ENCODE assay signal across 8 cellular contexts in the genomic region with DNA sequence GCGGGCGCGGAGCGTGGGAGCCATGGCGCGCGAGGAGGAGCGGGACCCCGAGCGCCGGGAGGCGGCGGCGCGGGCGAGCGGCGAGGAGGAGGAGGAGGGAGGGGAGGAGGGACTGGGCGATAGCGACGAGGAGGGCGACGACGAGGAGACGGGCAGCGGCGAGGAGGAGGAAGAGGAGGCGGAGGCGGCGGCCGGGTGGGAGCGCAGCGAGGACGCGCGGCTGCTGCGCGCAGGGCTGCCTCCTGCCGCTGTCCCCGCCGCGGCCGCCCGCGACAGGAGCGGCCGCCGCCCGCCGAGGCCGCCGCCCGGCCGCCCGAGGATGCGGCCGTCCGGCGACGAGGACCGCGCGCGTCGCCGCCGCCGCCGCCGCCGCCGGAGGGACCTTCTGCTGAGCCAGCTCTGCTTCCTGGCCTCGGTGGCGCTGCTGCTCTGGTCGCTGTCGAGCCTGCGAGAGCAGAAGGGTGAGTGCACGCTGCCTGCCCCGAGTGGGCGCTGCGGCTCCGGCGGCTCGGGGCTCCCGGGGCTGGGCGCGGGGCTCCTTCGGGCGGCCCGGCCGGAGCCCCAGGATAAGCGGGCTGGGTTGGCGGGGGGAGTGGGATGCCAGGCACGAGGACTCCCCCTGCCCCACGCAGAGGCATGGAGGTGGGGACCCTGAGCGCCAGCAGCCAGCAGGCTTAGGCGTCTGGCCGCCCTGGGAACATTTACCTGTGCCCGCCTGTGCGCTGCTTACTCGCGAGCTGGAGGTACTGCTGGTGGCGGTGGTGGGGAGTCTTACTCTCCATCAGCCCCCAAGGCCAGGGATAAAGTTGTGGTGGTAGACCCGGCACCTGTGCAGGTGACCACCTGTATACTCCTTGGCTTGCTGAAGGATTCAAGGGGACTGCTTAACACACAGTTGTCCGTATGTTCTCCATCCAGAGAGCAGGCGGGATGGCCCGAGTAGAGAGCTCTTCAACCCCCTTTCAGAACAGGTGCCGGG. TPM values are rescaled to one million over a fixed set of nuclear protein-coding genes. Genes with fewer than 3 reads are reported as not detected.
A peak's percentile ranks its signal among the peaks of the same experiment; 100 is the strongest.
DNase-seq lines count a peak whose midpoint lies in the region; ATAC-seq and TF ChIP-seq lines count a peak whose summit lies in the region.

Gene SLC24A3, plus strand, starts transcription at position 119 of the 979 bp plus-strand sequence.

- TF ChIP-seq CTCF in AG10803 (conservative IDR thresholded peaks at IDR 0.05; ENCODE audit: low read length) (peak; percentile 15; the same call in 1 of the 2 replicates), GM13976 (IDR thresholded peaks at IDR 0.05; ENCODE audit: borderline replicate concordance, control extremely low read depth, extremely low read depth, insufficient read depth, missing control alignments) (no peak), NB4 (IDR thresholded peaks at IDR 0.05; ENCODE audit: low read depth, low read length) (peak; percentile 42), heart right ventricle (IDR thresholded peaks at IDR 0.05) (peak in 8 of 9 donors; percentile 22 to 65 (median 44)), ovary (IDR thresholded peaks at IDR 0.05) (peak; percentile 23 to 75 (median 74))

- peak within 1 kb of the TSS; percentile 39 for H3K9ac ChIP-seq in adipocyte (ENCODE audit: low read length)

- H3K4me3 ChIP-seq in AG10803 (ENCODE audit: low read length) (peak within 1 kb of the TSS; percentile 33; the same call in 1 of the 2 replicates), NB4 (ENCODE audit: low read depth, low read length) (peak within 1 kb of the TSS; percentile 67), adipocyte (ENCODE audit: low read length) (peak within 1 kb of the TSS; percentile 74), heart right ventricle (peak within 1 kb of the TSS; percentile 7 to 59 (median 49)), ovary (peak within 1 kb of the TSS; percentile 78)

- H3K4me1 ChIP-seq in adipocyte (ENCODE audit: control insufficient read depth, insufficient read depth, low read length) (peaks cover 19% of the 10 kb centered on the region), heart right ventricle (peaks cover 0 to 14% (median 8%) of the 10 kb centered on the region in 9 donors), ovary (ENCODE audit: insufficient read depth) (peaks cover 9% of the 10 kb centered on the region)

- no peaks in the 10 kb centered on the region for H3K36me3 ChIP-seq in adipocyte (ENCODE audit: control insufficient read depth, insufficient read depth, low read length, severe bottlenecking)
- no peaks in the 10 kb centered on the region for H3K36me3 ChIP-seq in heart right ventricle
- H3K36me3 ChIP-seq in ovary: no peaks in the 10 kb centered on the region

- TF ChIP-seq POLR2A in NB4 (IDR thresholded peaks at IDR 0.05; ENCODE audit: extremely low read depth, insufficient read length) (no peak), ovary (IDR thresholded peaks at IDR 0.05) (no peak)

- 2 to 5% methylated on average over 52 to 108 of the region's 108 CpGs for WGBS in heart right ventricle, 2 donors
- 1% methylated on average over 60 to 106 of the region's 108 CpGs for WGBS in ovary, 3 donors

- no peaks in the 10 kb centered on the region for H3K9me3 ChIP-seq in adipocyte (ENCODE audit: control insufficient read depth, low read length)
- H3K9me3 ChIP-seq in heart right ventricle: no peaks in the 10 kb centered on the region
- no peaks in the 10 kb centered on the region for H3K9me3 ChIP-seq in ovary

- in situ Hi-C loops in GM13976 (cut with MboI; ENCODE audit: low sequenced_read_pairs, unreplicated experiment): loop anchor here (25.0 kb wide), 2 partner anchors 449 to 576 kb away; no protein-coding TSS in a partner anchor

- peak; percentile 31 for DNase-seq in AG10803 (ENCODE audit: low read depth)
- peak; percentile 73 for DNase-seq in GM13976 (ENCODE audit: low spot score)
- DNase-seq in NB4 (ENCODE audit: low read depth): peak; percentile 91
- peak; percentile 78 for DNase-seq in adipocyte (ENCODE audit: low read depth)
- DNase-seq in heart right ventricle: peak; percentile 54 to 77
- DNase-seq in ovary: peak; percentile 82 to 86 (median 85)

- intact Hi-C loops in heart right ventricle (cut with DNase I) (loop anchor here in 3 of 10 donors (2.0 to 10.0 kb wide), 4 partner anchors 64 to 282 kb away; no protein-coding TSS in a partner anchor), ovary (cut with DNase I) (loop anchor here (2.0 to 10.0 kb wide), 5 partner anchors 52 to 450 kb away; no protein-coding TSS in a partner anchor)

- H3K27ac ChIP-seq in heart right ventricle (peak within 1 kb of the TSS in 1 of 10 donors; percentile 58), ovary (peak within 1 kb of the TSS; percentile 85)

- no peak for TF ChIP-seq EP300 in ovary (IDR thresholded peaks at IDR 0.05)

- ATAC-seq in heart right ventricle: peak; percentile 68 to 91 (median 82)
- no peak for ATAC-seq in GM18517 (IDR thresholded peaks at IDR 0.05; ENCODE audit: unreplicated experiment)
- ATAC-seq in GM19023 (IDR thresholded peaks at IDR 0.05; ENCODE audit: unreplicated experiment): no peak

- H3K27me3 ChIP-seq in adipocyte (replicated peaks; ENCODE audit: control insufficient read depth, insufficient read depth, low read length) (peaks cover 31% of the 10 kb centered on the region), heart right ventricle (peaks cover 0 to 62% (median 40%) of the 10 kb centered on the region in 7 donors), ovary (no peaks in the 10 kb centered on the region)

RNA-seq across cellular contexts. Expression of gene SLC24A3, which starts in this region (rescaled TPM):
- total RNA-seq in heart right ventricle: 1 to 10 TPM in 3 of 10 donors, under 1 TPM in 7; 0.21 to 2.6 (median 0.81) TPM
- polyA plus RNA-seq in heart right ventricle: 1 to 10 TPM in 1 of 2 donors, under 1 TPM in 1; 0.80 to 1.1 TPM
- total RNA-seq in ovary: 10 to 100 TPM in 5 of 7 donors, 1 to 10 TPM in 2; 4.8 to 40.5 (median 18.6) TPM
- polyA plus RNA-seq in ovary: 10 to 100 TPM in 1 of 2 donors, 1 to 10 TPM in 1; 9.5 to 20.2 TPM

Comparison
In these comparisons a context has a peak if more than half of its experiments do, and no peak if none do; other contexts are left out.
1. RNA of gene SLC24A3 (polyA plus RNA-seq): 9.5 to 20.2 TPM in ovary; 0.80 to 1.1 TPM in heart right ventricle; every median in the first group is over 4 times any median in the second.
2. DNase-seq: peak in every context shown above with its lines; median percentile 91 in NB4; 85 in ovary; 78 in adipocyte; 73 in GM13976; 66 in heart right ventricle; 31 in AG10803.
3. ATAC-seq: peak in heart right ventricle (8 of 8); none in GM18517 (single experiment) and GM19023 (single experiment).
4. Peak in every context shown above with its lines, with median percentiles within 50 percentile points of each other: H3K4me3 ChIP-seq.